Comparison of ENCODE assay signal across 27 cellular contexts in genomic region chr2:223589901-223590300, GRCh38.
A peak's percentile ranks its signal among the peaks of the same experiment; 100 is the strongest.
DNase-seq lines count a peak whose midpoint lies in the region; ATAC-seq and TF ChIP-seq lines count a peak whose summit lies in the region.
"Had no signal": no experiment of that assay in that cellular context is flagged by ENCODE, and none has a peak within 500 bp of the region (broad histone marks: within the 10 kb centered on the region; RNA-seq: fewer than 3 reads in every experiment).

No MANE protein-coding gene starts in this region.

- no peak overlapping the region for H3K27ac ChIP-seq in tibial artery
- H3K27ac ChIP-seq: 22Rv1; BLaER1 treated with 17β-estradiol and CSF1 and Interleukin-3, amounts not matched to agents 10 nM and 100 nM; PC-9 had no signal

- TF ChIP-seq CTCF in fibroblast of pulmonary artery (IDR thresholded peaks at IDR 0.05; ENCODE audit: low read length, missing control alignments) (no peak), tibial artery (IDR thresholded peaks at IDR 0.05) (no peak)

- intact Hi-C loops in tibial artery (cut with DNase I; ENCODE audit: low total_unique reads): no loop called here

- H3K27me3 ChIP-seq in tibial artery: no peaks in the 10 kb centered on the region
- H3K27me3 ChIP-seq: BLaER1 treated with 17β-estradiol and CSF1 and Interleukin-3, amounts not matched to agents 10 nM and 100 nM had no signal

- ATAC-seq in HG02885 (IDR thresholded peaks at IDR 0.05; ENCODE audit: poor library complexity, unreplicated experiment) (no peak), HG03135 (IDR thresholded peaks at IDR 0.05; ENCODE audit: unreplicated experiment) (no peak)
- ATAC-seq: SK-N-SH treated with all-trans-retinoic acid at 6 μM for 48 hours had no signal

- H3K4me1 ChIP-seq in tibial artery: no peaks in the 10 kb centered on the region
- H3K4me1 ChIP-seq: Caco-2 had no signal

- no peaks in the 10 kb centered on the region for H3K36me3 ChIP-seq in tibial artery
- H3K36me3 ChIP-seq: BLaER1 treated with 17β-estradiol and CSF1 and Interleukin-3, amounts not matched to agents 10 nM and 100 nM had no signal

- no peaks in the 10 kb centered on the region for H3K9me3 ChIP-seq in tibial artery
- H3K9me3 ChIP-seq: Caco-2 had no signal

- peak; percentile 26 for DNase-seq in DMS153 (lab: John Stamatoyannopoulos, UW)
- DNase-seq in DMS153 treated with DMSO at 0.1 percent for 48 hours (lab: John Stamatoyannopoulos, UW; ENCODE audit: unreplicated experiment): no peak
- DNase-seq in NOMO-1 (lab: John Stamatoyannopoulos, UW; ENCODE audit: unreplicated experiment in 2 of 2): peak; percentile 62 to 85
- peak; percentile 85 for DNase-seq in SKM-1 treated with dmso at 0.1 percent for 144 hours (lab: John Stamatoyannopoulos, UW; ENCODE audit: unreplicated experiment)
- peak; percentile 51 for DNase-seq in fibroblast of pulmonary artery (ENCODE audit: low read depth)
- no peak for DNase-seq in tibial artery
- DNase-seq: ACHN; Caco-2; CD4-positive, alpha-beta memory T cell; DMS 273 treated with DMSO at 0.1 percent for 48 hours; GDM1; GOT3; HCEC 1CT; NCI-H1092 treated with DMSO at 0.1 percent for 48 hours; NCI-H1436 treated with DMSO at 0.1 percent for 48 hours; NCI-H2029 treated with DMSO at 0.1 percent for 48 hours; NCI-H524; NCI-H774; NK-92 treated with Interleukin-12 subunit alpha and Interleukin-12 subunit beta, amount 100 ng/mL, for 24 hours; PC-9; RPMI8226; SHP77 treated with DMSO at 0.1 percent for 48 hours had no signal

- H3K4me3 ChIP-seq in fibroblast of pulmonary artery (replicated peaks; ENCODE audit: low read depth, low read length) (no peak overlapping the region), tibial artery (no peak overlapping the region)
- H3K4me3 ChIP-seq: BLaER1 treated with 17β-estradiol and CSF1 and Interleukin-3, amounts not matched to agents 10 nM and 100 nM; PC-9 had no signal

Comparison
In these comparisons a context has a peak if more than half of its experiments do, and no peak if none do; other contexts are left out.
1. DNase-seq: peak in DMS153 (single experiment), NOMO-1 (2 of 2), SKM-1 treated with dmso at 0.1 percent for 144 hours (single experiment) and fibroblast of pulmonary artery (single experiment); none in DMS153 treated with DMSO at 0.1 percent for 48 hours (single experiment) and tibial artery (0 of 2).